Comparison of ENCODE assay signal across 9 cellular contexts in the genomic region with DNA sequence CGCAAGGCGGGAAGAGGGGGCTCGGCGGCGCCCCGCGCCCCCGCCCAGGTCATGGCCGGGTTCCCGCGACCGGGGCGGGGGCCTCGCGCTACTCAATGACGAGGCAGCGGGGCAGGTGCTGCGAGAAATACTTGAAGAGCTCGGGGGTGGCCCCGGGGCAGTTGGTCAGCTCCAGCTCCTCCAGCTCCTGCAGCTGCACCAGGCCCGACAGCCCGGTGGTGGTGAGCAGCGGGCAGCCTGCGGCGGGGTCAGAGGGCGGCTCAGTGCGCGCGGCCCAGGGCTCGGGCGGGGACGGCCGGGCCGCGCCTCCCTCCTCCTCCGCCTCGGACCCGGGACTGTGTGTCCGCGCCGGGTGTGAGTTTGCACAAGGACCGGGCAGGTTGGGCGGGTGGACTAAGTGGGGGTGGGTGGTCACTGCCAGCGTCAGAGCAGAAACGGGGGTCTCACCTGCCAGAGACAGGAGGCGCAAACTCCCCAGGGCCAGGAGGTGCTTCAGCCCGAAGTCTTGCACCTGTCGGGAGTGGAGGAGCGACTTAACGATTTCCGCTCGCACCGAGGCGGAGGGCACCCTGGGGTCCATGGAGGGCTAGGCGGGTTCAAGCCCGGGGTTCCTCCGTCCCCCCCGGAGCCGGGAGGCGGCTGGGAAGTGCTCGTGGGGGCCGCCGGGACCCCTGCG. TPM values are rescaled to one million over a fixed set of nuclear protein-coding genes. Genes with fewer than 3 reads are reported as not detected.
DNase-seq lines count a peak whose midpoint lies in the region; ATAC-seq and TF ChIP-seq lines count a peak whose summit lies in the region.
"Had no signal": no experiment of that assay in that cellular context is flagged by ENCODE, and none has a peak within 500 bp of the region (broad histone marks: within the 10 kb centered on the region; RNA-seq: fewer than 3 reads in every experiment).

No MANE protein-coding gene starts in this region.

- H3K4me3 ChIP-seq in iPS DF 6.9 (ENCODE audit: low read length) (peak overlapping the region; percentile 48), urinary bladder (ENCODE audit: low read depth, low read length) (peak overlapping the region; percentile 19)

- intact Hi-C loops in natural killer cell (cut with micrococcal nuclease) = no loop called here
- intact Hi-C loops in activated CD4-positive, alpha-beta memory T cell treated with anti-CD3 and anti-CD28 coated beads for 36 hours (cut with micrococcal nuclease) = no loop called here

- peak overlapping the region; percentile 53 for H3K4me3 Mint-ChIP-seq in natural killer cell
- H3K4me3 Mint-ChIP-seq in natural killer cell treated with Interleukin-12 subunit alpha and Interleukin-12 subunit beta and Interleukin-15 and Interleukin-18, amount 100 ng/mL, for 72 hours = no peak overlapping the region
- H3K4me3 Mint-ChIP-seq in activated CD4-positive, alpha-beta memory T cell treated with anti-CD3 and anti-CD28 coated beads for 36 hours = peak overlapping the region; percentile 70
- H3K4me3 Mint-ChIP-seq: neural crest cell had no signal

- no peaks in the 10 kb centered on the region for H3K36me3 Mint-ChIP-seq in natural killer cell
- H3K36me3 Mint-ChIP-seq in natural killer cell treated with Interleukin-12 subunit alpha and Interleukin-12 subunit beta and Interleukin-15 and Interleukin-18, amount 100 ng/mL, for 72 hours = no peaks in the 10 kb centered on the region
- H3K36me3 Mint-ChIP-seq in activated CD4-positive, alpha-beta memory T cell treated with anti-CD3 and anti-CD28 coated beads for 36 hours = no peaks in the 10 kb centered on the region

- no peaks in the 10 kb centered on the region for H3K9me3 ChIP-seq in iPS DF 6.9 (ENCODE audit: control insufficient read depth, insufficient read depth, low read length)

- WGBS in iPS DF 6.9 (ENCODE audit: insufficient coverage, insufficient read length) = no CpG with 5 or more reads among the region's 64 CpGs
- 2% methylated on average over 64 of the region's 64 CpGs for WGBS in urinary bladder

- peaks cover 10 to 21% of the 10 kb centered on the region in 2 donors for H3K4me1 Mint-ChIP-seq in natural killer cell
- H3K4me1 Mint-ChIP-seq in natural killer cell treated with Interleukin-12 subunit alpha and Interleukin-12 subunit beta and Interleukin-15 and Interleukin-18, amount 100 ng/mL, for 72 hours (ENCODE audit: low read depth in 2 of 2) = peaks cover 3 to 10% of the 10 kb centered on the region in 2 donors
- H3K4me1 Mint-ChIP-seq in activated CD4-positive, alpha-beta memory T cell treated with anti-CD3 and anti-CD28 coated beads for 36 hours (ENCODE audit: low read depth) = peaks cover 21% of the 10 kb centered on the region

- H3K4me1 ChIP-seq in iPS DF 6.9 (ENCODE audit: control insufficient read depth, insufficient read depth, low read length) (peaks cover 10% of the 10 kb centered on the region), urinary bladder (ENCODE audit: insufficient read depth) (no peaks in the 10 kb centered on the region)

- CTCF ChIA-PET in activated CD4-positive, alpha-beta memory T cell treated with anti-CD3 and anti-CD28 coated beads for 36 hours (lab: Charles Lee) = no interaction called here

- peaks cover 4% of the 10 kb centered on the region; the same call in 1 of the 2 replicates for H3K27me3 ChIP-seq in iPS DF 6.9 (ENCODE audit: control insufficient read depth, insufficient read depth, low read length)

- H3K27ac ChIP-seq in iPS DF 6.9 (ENCODE audit: low read length) = no peak overlapping the region
- no peak overlapping the region for H3K27ac ChIP-seq in urinary bladder (ENCODE audit: low read depth)

- POLR2A ChIA-PET in activated CD4-positive, alpha-beta memory T cell treated with anti-CD3 and anti-CD28 coated beads for 36 hours (lab: Charles Lee) = interaction anchor here (1.1 to 1.5 kb wide), 2 partner anchors 13 to 25 kb away, joined by 3 read pairs; no protein-coding TSS in a partner anchor

- no peak for ATAC-seq in natural killer cell
- no peak for ATAC-seq in natural killer cell treated with Interleukin-12 subunit alpha and Interleukin-12 subunit beta and Interleukin-15 and Interleukin-18, amount 100 ng/mL, for 72 hours
- ATAC-seq in HG03280 (IDR thresholded peaks at IDR 0.05; ENCODE audit: unreplicated experiment) = no peak

- TF ChIP-seq CTCF in natural killer cell (IDR thresholded peaks at IDR 0.05) = no peak

- H3K36me3 ChIP-seq in iPS DF 6.9 (ENCODE audit: control insufficient read depth, insufficient read depth, low read length) (peaks cover under 1% of the 10 kb centered on the region; the same call in 1 of the 2 replicates), urinary bladder (ENCODE audit: insufficient read depth) (no peaks in the 10 kb centered on the region)

- H3K27me3 Mint-ChIP-seq in natural killer cell (ENCODE audit: low read depth in 2 of 2) = peaks cover 0 to 14% of the 10 kb centered on the region in 2 donors
- peaks cover 0 to 8% of the 10 kb centered on the region in 2 donors for H3K27me3 Mint-ChIP-seq in natural killer cell treated with Interleukin-12 subunit alpha and Interleukin-12 subunit beta and Interleukin-15 and Interleukin-18, amount 100 ng/mL, for 72 hours
- H3K27me3 Mint-ChIP-seq in activated CD4-positive, alpha-beta memory T cell treated with anti-CD3 and anti-CD28 coated beads for 36 hours = no peaks in the 10 kb centered on the region

- no peak overlapping the region for H3K27ac Mint-ChIP-seq in natural killer cell
- H3K27ac Mint-ChIP-seq in natural killer cell treated with Interleukin-12 subunit alpha and Interleukin-12 subunit beta and Interleukin-15 and Interleukin-18, amount 100 ng/mL, for 72 hours = no peak overlapping the region
- H3K27ac Mint-ChIP-seq in activated CD4-positive, alpha-beta memory T cell treated with anti-CD3 and anti-CD28 coated beads for 36 hours = no peak overlapping the region

- DNase-seq in natural killer cell (no peak), iPS DF 6.9 (ENCODE audit: low read depth, low spot score) (no peak), DMS53 treated with DMSO at 0.1 percent for 48 hours (lab: John Stamatoyannopoulos, UW; ENCODE audit: unreplicated experiment) (no peak), amygdala (lab: John Stamatoyannopoulos, UW) (no peak)
- no peak for DNase-seq in natural killer cell treated with Interleukin-12 subunit alpha and Interleukin-12 subunit beta and Interleukin-15 and Interleukin-18, amount 100 ng/mL, for 72 hours (ENCODE audit: low spot score)
- DNase-seq in activated CD4-positive, alpha-beta memory T cell treated with anti-CD3 and anti-CD28 coated beads for 36 hours = no peak

- H3K9me3 Mint-ChIP-seq in natural killer cell = no peaks in the 10 kb centered on the region
- H3K9me3 Mint-ChIP-seq in natural killer cell treated with Interleukin-12 subunit alpha and Interleukin-12 subunit beta and Interleukin-15 and Interleukin-18, amount 100 ng/mL, for 72 hours = no peaks in the 10 kb centered on the region
- no peaks in the 10 kb centered on the region for H3K9me3 Mint-ChIP-seq in activated CD4-positive, alpha-beta memory T cell treated with anti-CD3 and anti-CD28 coated beads for 36 hours
- H3K9me3 Mint-ChIP-seq: neural crest cell had no signal

RNA-seq across cellular contexts. Expression of gene WDR24, which starts 4.1 kb away (rescaled TPM):
- total RNA-seq in natural killer cell (10 to 100 TPM in 2 of 3 donors, 1 to 10 TPM in 1; 8.8 to 14.1 (median 10.2) TPM), urinary bladder (2.7 TPM)
- total RNA-seq in natural killer cell treated with Interleukin-12 subunit alpha and Interleukin-12 subunit beta and Interleukin-15 and Interleukin-18, amount 100 ng/mL, for 72 hours = 10 to 100 TPM; 15.7 to 25.0 TPM
- 10 to 100 TPM; 17.7 to 18.5 TPM for total RNA-seq in activated CD4-positive, alpha-beta memory T cell treated with anti-CD3 and anti-CD28 coated beads for 36 hours
- polyA plus RNA-seq in urinary bladder = 12.9 TPM

RNA-seq across cellular contexts. Expression of gene JMJD8, which starts 10.2 kb away (rescaled TPM):
- total RNA-seq in natural killer cell (10 to 100 TPM; 29.5 to 32.6 (median 31.5) TPM), urinary bladder (28.3 TPM)
- 10 to 100 TPM; 31.2 to 53.4 TPM for total RNA-seq in natural killer cell treated with Interleukin-12 subunit alpha and Interleukin-12 subunit beta and Interleukin-15 and Interleukin-18, amount 100 ng/mL, for 72 hours
- total RNA-seq in activated CD4-positive, alpha-beta memory T cell treated with anti-CD3 and anti-CD28 coated beads for 36 hours = 10 to 100 TPM; 29.8 to 30.3 TPM
- polyA plus RNA-seq in urinary bladder = 91.4 TPM

RNA-seq across cellular contexts. Expression of gene FBXL16, which starts 11.3 kb away (rescaled TPM):
- total RNA-seq in natural killer cell (under 1 TPM in 2 of 3 donors, not detected in 1; 0.48 to 0.79 TPM), urinary bladder (0.26 TPM)
- total RNA-seq in natural killer cell treated with Interleukin-12 subunit alpha and Interleukin-12 subunit beta and Interleukin-15 and Interleukin-18, amount 100 ng/mL, for 72 hours = under 1 TPM in 1 of 2 donors, not detected in 1; 0.26 TPM
- total RNA-seq in activated CD4-positive, alpha-beta memory T cell treated with anti-CD3 and anti-CD28 coated beads for 36 hours = 10 to 100 TPM in 1 of 2 experiments, 1 to 10 TPM in 1; 7.7 to 14.1 TPM
- polyA plus RNA-seq in urinary bladder = 0.68 TPM

RNA-seq across cellular contexts. Expression of gene STUB1, which starts 14.1 kb away (rescaled TPM):
- total RNA-seq in natural killer cell (10 to 100 TPM; 89.5 to 95.4 (median 93.5) TPM), urinary bladder (29.4 TPM)
- total RNA-seq in natural killer cell treated with Interleukin-12 subunit alpha and Interleukin-12 subunit beta and Interleukin-15 and Interleukin-18, amount 100 ng/mL, for 72 hours = 100 to 1,000 TPM in 1 of 2 donors, 10 to 100 TPM in 1; 95.0 to 172 TPM
- total RNA-seq in activated CD4-positive, alpha-beta memory T cell treated with anti-CD3 and anti-CD28 coated beads for 36 hours = 10 to 100 TPM; 70.9 to 74.9 TPM
- polyA plus RNA-seq in urinary bladder = 132 TPM

RNA-seq across cellular contexts. Expression of gene RHBDL1, which starts 18.9 kb away (rescaled TPM):
- total RNA-seq in natural killer cell (1 to 10 TPM; 2.9 to 4.2 (median 4.2) TPM), urinary bladder (0.95 TPM)
- total RNA-seq in natural killer cell treated with Interleukin-12 subunit alpha and Interleukin-12 subunit beta and Interleukin-15 and Interleukin-18, amount 100 ng/mL, for 72 hours = 1 to 10 TPM; 1.0 to 1.5 TPM
- under 1 TPM; 0.57 to 0.82 TPM for total RNA-seq in activated CD4-positive, alpha-beta memory T cell treated with anti-CD3 and anti-CD28 coated beads for 36 hours
- polyA plus RNA-seq in urinary bladder = 1.3 TPM
